24 cellular contexts compared by ENCODE assay signal in genomic region chr7:44771358-44771757, GRCh38. TPM values are rescaled to one million over a fixed set of nuclear protein-coding genes. Genes with fewer than 3 reads are reported as not detected.
DNase-seq lines count a peak whose midpoint lies in the region; ATAC-seq, FAIRE-seq and TF ChIP-seq lines count a peak whose summit lies in the region.
"Had no signal": no experiment of that assay in that cellular context is flagged by ENCODE, and none has a peak within 500 bp of the region (broad histone marks: within the 10 kb centered on the region; RNA-seq: fewer than 3 reads in every experiment).

No MANE protein-coding gene starts in this region.

- H3K36me3 Mint-ChIP-seq in natural killer cell (no peaks in the 10 kb centered on the region), naive B cell (no peaks in the 10 kb centered on the region)
- H3K36me3 Mint-ChIP-seq in natural killer cell treated with Interleukin-12 subunit alpha and Interleukin-12 subunit beta and Interleukin-15 and Interleukin-18, amount 100 ng/mL, for 72 hours = peaks cover 8% of the 10 kb centered on the region

- SMC1A ChIA-PET in GM12878 (lab: Charles Lee; ENCODE audit: uncharacterized antibody, unreplicated experiment) = interaction anchor here (1.0 to 1.8 kb wide), 7 partner anchors 9 to 140 kb away, joined by 3 to 6 read pairs (median 4); partner anchors contain the start of gene H2AZ2

- DNase-seq in natural killer cell (no peak), GM12878 (ENCODE audit: low read depth, low spot score) (no peak), naive B cell (no peak), anterior cingulate cortex (lab: John Stamatoyannopoulos, UW) (no peak), NCI-H1092 (lab: John Stamatoyannopoulos, UW) (no peak)
- no peak for DNase-seq in natural killer cell treated with Interleukin-12 subunit alpha and Interleukin-12 subunit beta and Interleukin-15 and Interleukin-18, amount 100 ng/mL, for 72 hours (ENCODE audit: low spot score)
- DNase-seq: activated CD8-positive, alpha-beta T cell treated with anti-CD3 and anti-CD28 coated beads for 36 hours; activated naive CD4-positive, alpha-beta T cell treated with anti-CD3 and anti-CD28 coated beads, Interleukin-2, amount 10 ng/mL, durations not matched to agents 7 days and 5 days; activated T-cell treated with anti-CD3 and anti-CD28 coated beads, Interleukin-2, amount 50 U/mL, for 1 hour; brain microvascular endothelial cell; colonic mucosa; GOT3; NCI-H1105 treated with DMSO at 0.1 percent for 48 hours; NCI-H2107; NCI-H526 treated with DMSO at 0.1 percent for 48 hours; psoas muscle; Right ventricle myocardium superior; T-helper 2 cell had no signal

- no peaks in the 10 kb centered on the region for H3K27me3 ChIP-seq in GM12878 (replicated peaks in 1 of 2; ENCODE audit: control insufficient read depth in 2 of 2, insufficient read depth in 2 of 2, low read length in 1 of 2)
- H3K27me3 ChIP-seq: brain microvascular endothelial cell, colonic mucosa, hepatocyte, suprapubic skin had no signal

- no peaks in the 10 kb centered on the region for H3K79me2 ChIP-seq in GM12878 (ENCODE audit: control insufficient read depth, insufficient read depth, low read length)
- H3K79me2 ChIP-seq: hepatocyte had no signal

- TF ChIP-seq CTCF in natural killer cell (IDR thresholded peaks at IDR 0.05) (no peak), GM12878 (IDR thresholded peaks at IDR 0.05 in 2 of 3, conservative IDR thresholded peaks at IDR 0.05 in 1 of 3; ENCODE audit: control insufficient read depth in 2 of 3, extremely low read depth in 1 of 3, insufficient read depth in 1 of 3, low read depth in 3 of 3, low read length in 3 of 3) (no peak)

- no peak overlapping the region for H3K9ac ChIP-seq in GM12878 (ENCODE audit: control insufficient read depth, insufficient read depth, low read length)

- BruUV-seq in GM12878 (replicated peaks; lab: Mats Ljungman, UMichigan) = TSS peak; percentile 26

- H3K4me3 ChIP-seq in GM12878 = no peak overlapping the region
- H3K4me3 ChIP-seq: colonic mucosa, hepatocyte, lung, psoas muscle, suprapubic skin had no signal

- RAD21 ChIA-PET in GM12878 (lab: Charles Lee; ENCODE audit: unreplicated experiment) = interaction anchor here (0.5 to 4.1 kb wide), 3 partner anchors 19 to 157 kb away, joined by 3 to 40 read pairs (median 3); no protein-coding TSS in a partner anchor

- H3K27ac Mint-ChIP-seq in natural killer cell = peak overlapping the region in 1 of 2 donors; percentile 93
- H3K27ac Mint-ChIP-seq in natural killer cell treated with Interleukin-12 subunit alpha and Interleukin-12 subunit beta and Interleukin-15 and Interleukin-18, amount 100 ng/mL, for 72 hours = no peak overlapping the region
- peak overlapping the region; percentile 68 to 97 (median 88) for H3K27ac Mint-ChIP-seq in naive B cell
- H3K27ac Mint-ChIP-seq: activated CD8-positive, alpha-beta T cell treated with anti-CD3 and anti-CD28 coated beads for 36 hours; activated naive CD4-positive, alpha-beta T cell treated with anti-CD3 and anti-CD28 coated beads, Interleukin-2, amount 10 ng/mL, durations not matched to agents 7 days and 5 days had no signal

- H3K4me1 ChIP-seq in GM12878 (ENCODE audit: control insufficient read depth, insufficient read depth, low read length) = peaks cover 36% of the 10 kb centered on the region

- no peak overlapping the region for H3K27ac ChIP-seq in GM12878 (ENCODE audit: control insufficient read depth, insufficient read depth)
- H3K27ac ChIP-seq: brain microvascular endothelial cell, colonic mucosa, hepatocyte, psoas muscle, VCaP had no signal

- peak overlapping the region; percentile 55 for H3K4me3 Mint-ChIP-seq in natural killer cell
- no peak overlapping the region for H3K4me3 Mint-ChIP-seq in natural killer cell treated with Interleukin-12 subunit alpha and Interleukin-12 subunit beta and Interleukin-15 and Interleukin-18, amount 100 ng/mL, for 72 hours
- H3K4me3 Mint-ChIP-seq in naive B cell = peak overlapping the region in 1 of 8 donors; percentile 18
- H3K4me3 Mint-ChIP-seq: activated CD8-positive, alpha-beta T cell treated with anti-CD3 and anti-CD28 coated beads for 36 hours; activated naive CD4-positive, alpha-beta T cell treated with anti-CD3 and anti-CD28 coated beads, Interleukin-2, amount 10 ng/mL, durations not matched to agents 7 days and 5 days had no signal

- TF ChIP-seq EP300 in GM12878 (IDR thresholded peaks at IDR 0.05; ENCODE audit: borderline replicate concordance in 1 of 2, control insufficient read depth in 1 of 2, low read depth in 2 of 2, low read length in 2 of 2) = no peak

- intact Hi-C loops in natural killer cell (cut with micrococcal nuclease) = no loop called here
- intact Hi-C loops in GM12878 (cut with micrococcal nuclease; ENCODE audit: unreplicated experiment) = no loop called here

- H3K4me2 ChIP-seq in GM12878 (ENCODE audit: control insufficient read depth, insufficient read depth) = no peak overlapping the region
- H3K4me2 ChIP-seq: hepatocyte had no signal

- H3K27me3 Mint-ChIP-seq in natural killer cell (ENCODE audit: low read depth in 2 of 2) (peaks cover 2 to 7% of the 10 kb centered on the region in 2 donors), naive B cell (no peaks in the 10 kb centered on the region)
- peaks cover 0 to 5% of the 10 kb centered on the region in 2 donors for H3K27me3 Mint-ChIP-seq in natural killer cell treated with Interleukin-12 subunit alpha and Interleukin-12 subunit beta and Interleukin-15 and Interleukin-18, amount 100 ng/mL, for 72 hours
- H3K27me3 Mint-ChIP-seq: activated CD8-positive, alpha-beta T cell treated with anti-CD3 and anti-CD28 coated beads for 36 hours had no signal

- POLR2A ChIA-PET in GM12878 (lab: Charles Lee) = interaction anchor here (1.0 kb wide), 1 partner anchor 21 kb away, joined by 3 read pairs; no protein-coding TSS in a partner anchor

- peaks cover 43 to 46% of the 10 kb centered on the region in 2 donors for H3K4me1 Mint-ChIP-seq in natural killer cell
- peaks cover 38 to 41% of the 10 kb centered on the region in 2 donors for H3K4me1 Mint-ChIP-seq in natural killer cell treated with Interleukin-12 subunit alpha and Interleukin-12 subunit beta and Interleukin-15 and Interleukin-18, amount 100 ng/mL, for 72 hours (ENCODE audit: low read depth in 2 of 2)
- peaks cover 40 to 48% (median 45%) of the 10 kb centered on the region in 3 donors for H3K4me1 Mint-ChIP-seq in naive B cell

- ATAC-seq in natural killer cell (no peak), GM12878 (no peak), naive B cell (ENCODE audit: low read depth in 2 of 2) (no peak), HG03520 (IDR thresholded peaks at IDR 0.05; ENCODE audit: unreplicated experiment) (no peak)
- no peak for ATAC-seq in natural killer cell treated with Interleukin-12 subunit alpha and Interleukin-12 subunit beta and Interleukin-15 and Interleukin-18, amount 100 ng/mL, for 72 hours
- ATAC-seq: activated CD8-positive, alpha-beta T cell treated with anti-CD3 and anti-CD28 coated beads for 36 hours; psoas muscle had no signal

- peak; percentile 57; the same call in 1 of the 2 replicates for TF ChIP-seq POLR2A in GM12878 (IDR thresholded peaks at IDR 0.05; ENCODE audit: low read depth, low read length)

- FAIRE-seq in GM12878 (lab: Jason Lieb, UNC) = no peak
- FAIRE-seq: keratinocyte had no signal

- H4K20me1 ChIP-seq in GM12878 (ENCODE audit: control insufficient read depth, insufficient read depth) = no peaks in the 10 kb centered on the region

- CTCF ChIA-PET in GM12878 (lab: Yijun Ruan, JAX) = interaction anchor here (1.1 to 1.7 kb wide), 2 partner anchors 21 to 27 kb away, joined by 4 read pairs; no protein-coding TSS in a partner anchor

- WGBS in GM12878 (ENCODE audit: insufficient coverage, insufficient replicate concordance, low lambda C conversion rate, missing lambda C conversion rate) = 81% methylated on average over 3 of the region's 3 CpGs

- TF ChIP-seq RAD21 in GM12878 (IDR thresholded peaks at IDR 0.05; ENCODE audit: insufficient read depth, low read depth, low read length) = no peak

- no peak overlapping the region for H2AFZ ChIP-seq in GM12878 (ENCODE audit: control insufficient read depth, low read depth, low read length)
- H2AFZ ChIP-seq: hepatocyte had no signal

- H3K36me3 ChIP-seq in GM12878 (ENCODE audit: control insufficient read depth in 2 of 2, insufficient read depth in 2 of 2, low read length in 1 of 2) = peaks cover 6 to 13% of the 10 kb centered on the region in 2 experiments; a peak in 3 of 4 replicates
- H3K36me3 ChIP-seq: colonic mucosa had no signal

- in situ Hi-C loops in GM12878 (cut with MboI) = no loop called here

- H3K9me3 ChIP-seq in GM12878 (replicated peaks; ENCODE audit: control insufficient read depth, insufficient read depth, low read length) = no peaks in the 10 kb centered on the region; the same call in 2 of the 3 replicates
- H3K9me3 ChIP-seq: colonic mucosa, psoas muscle, suprapubic skin had no signal

- H3K9me3 Mint-ChIP-seq in natural killer cell (no peaks in the 10 kb centered on the region), naive B cell (no peaks in the 10 kb centered on the region)
- H3K9me3 Mint-ChIP-seq in natural killer cell treated with Interleukin-12 subunit alpha and Interleukin-12 subunit beta and Interleukin-15 and Interleukin-18, amount 100 ng/mL, for 72 hours = no peaks in the 10 kb centered on the region
- H3K9me3 Mint-ChIP-seq: activated CD8-positive, alpha-beta T cell treated with anti-CD3 and anti-CD28 coated beads for 36 hours; activated naive CD4-positive, alpha-beta T cell treated with anti-CD3 and anti-CD28 coated beads, Interleukin-2, amount 10 ng/mL, durations not matched to agents 7 days and 5 days had no signal

RNA-seq across cellular contexts. Expression of gene ZMIZ2, which starts 22.7 kb away (rescaled TPM):
- total RNA-seq in natural killer cell (100 to 1,000 TPM; 152 to 170 (median 167) TPM), GM12878 (2014; rRNA removed) (22.4 and 23.9 TPM in 2 replicates), GM12878 (2014; rRNA removed; fragmentation: Illumina TruSeq; extraction: Trizol) (12.6 and 13.4 TPM in 2 replicates), GM12878 (2021) (127 and 158 TPM in 2 replicates)
- 100 to 1,000 TPM; 108 to 133 TPM for total RNA-seq in natural killer cell treated with Interleukin-12 subunit alpha and Interleukin-12 subunit beta and Interleukin-15 and Interleukin-18, amount 100 ng/mL, for 72 hours
- 287 and 327 TPM in 2 replicates for total RNA-seq in GM12878 (2013; cell fraction: nucleolus; rRNA removed)
- polyA plus RNA-seq in GM12878 (2011; ENCODE audit: low read depth) = 73.8 TPM
- polyA plus RNA-seq in GM12878 (2011; rRNA removed) (9.9 and 20.5 TPM in 2 replicates), GM12878 (2014; fragmentation: Illumina TruSeq; extraction: Trizol) (20.0 and 47.0 TPM in 2 replicates), GM12878 (2014; fragmentation: Nextera tagmentation; extraction: Ambion mirVana) (1 to 10 TPM in 1 of 2 experiments, under 1 TPM in 1; 0.71 to 1.5 TPM), GM12878 (2014; rRNA removed) (68.1 and 79.0 TPM in 2 replicates), GM12878 (2016; fragmentation: Nextera tagmentation; extraction: Ambion mirVana) (1 to 10 TPM; 6.8 to 7.5 TPM), naive B cell (ENCODE audit: low read depth in 6 of 6) (10 to 100 TPM in 5 of 6 donors, 1 to 10 TPM in 1; 5.8 to 22.8 (median 13.4) TPM)
- 13.0 and 19.1 TPM in 2 replicates for polyA plus RNA-seq in GM12878 (2011; cell fraction: cytosol; rRNA removed)
- polyA plus RNA-seq in GM12878 (2011; cell fraction: nucleus; rRNA removed) = 376 and 416 TPM in 2 replicates
- polyA plus RNA-seq in GM12878 (2012) = 90.6 and 196 TPM in 2 replicates
- polyA minus RNA-seq in GM12878 (2011; rRNA and poly(A)+ RNA removed) = 28.2 and 51.1 TPM in 2 replicates
- 16.3 and 17.5 TPM in 2 replicates for polyA minus RNA-seq in GM12878 (2011; cell fraction: cytosol; rRNA and poly(A)+ RNA removed)
- polyA minus RNA-seq in GM12878 (2011; cell fraction: nucleus; rRNA and poly(A)+ RNA removed) = 87.9 and 145 TPM in 2 replicates

RNA-seq across cellular contexts. Expression of gene PPIA, which starts 25.1 kb away (rescaled TPM):
- 100 to 1,000 TPM; 701 to 727 (median 718) TPM for total RNA-seq in natural killer cell
- 1,000 to 10,000 TPM; 1,523 to 1,782 TPM for total RNA-seq in natural killer cell treated with Interleukin-12 subunit alpha and Interleukin-12 subunit beta and Interleukin-15 and Interleukin-18, amount 100 ng/mL, for 72 hours
- total RNA-seq in GM12878 (2013; cell fraction: nucleolus; rRNA removed) = 199 and 207 TPM in 2 replicates
- total RNA-seq in GM12878 (2014; rRNA removed) = 4,456 and 4,588 TPM in 2 replicates
- 4,167 and 4,257 TPM in 2 replicates for total RNA-seq in GM12878 (2014; rRNA removed; fragmentation: Illumina TruSeq; extraction: Trizol)
- total RNA-seq in GM12878 (2021) = 2,712 and 2,761 TPM in 2 replicates
- 2,354 TPM for polyA plus RNA-seq in GM12878 (2011; ENCODE audit: low read depth)
- polyA plus RNA-seq in GM12878 (2011; rRNA removed) = 5,180 and 5,731 TPM in 2 replicates
- polyA plus RNA-seq in GM12878 (2011; cell fraction: cytosol; rRNA removed) = 5,694 and 5,820 TPM in 2 replicates
- polyA plus RNA-seq in GM12878 (2011; cell fraction: nucleus; rRNA removed) = 2,120 and 2,526 TPM in 2 replicates
- polyA plus RNA-seq in GM12878 (2012) = 2,415 and 3,182 TPM in 2 replicates
- polyA plus RNA-seq in GM12878 (2014; fragmentation: Illumina TruSeq; extraction: Trizol) = 7,982 and 8,071 TPM in 2 replicates
- polyA plus RNA-seq in GM12878 (2014; fragmentation: Nextera tagmentation; extraction: Ambion mirVana) = 1,000 to 10,000 TPM; 4,393 to 4,550 TPM
- 5,467 and 5,874 TPM in 2 replicates for polyA plus RNA-seq in GM12878 (2014; rRNA removed)
- polyA plus RNA-seq in GM12878 (2016; fragmentation: Nextera tagmentation; extraction: Ambion mirVana) = 1,000 to 10,000 TPM; 5,978 to 5,991 TPM
- polyA minus RNA-seq in GM12878 (2011; rRNA and poly(A)+ RNA removed) = 2,105 and 2,245 TPM in 2 replicates
- 516 and 593 TPM in 2 replicates for polyA minus RNA-seq in GM12878 (2011; cell fraction: cytosol; rRNA and poly(A)+ RNA removed)
- polyA minus RNA-seq in GM12878 (2011; cell fraction: nucleus; rRNA and poly(A)+ RNA removed) = 234 and 319 TPM in 2 replicates
- 1,000 to 10,000 TPM; 2,925 to 4,431 (median 4,097) TPM for polyA plus RNA-seq in naive B cell (ENCODE audit: low read depth in 6 of 6)

Comparison
In these comparisons a context has a peak if more than half of its experiments do, and no peak if none do; other contexts are left out.
1. H3K27ac Mint-ChIP-seq: peak in naive B cell (6 of 6); none in natural killer cell treated with Interleukin-12 subunit alpha and Interleukin-12 subunit beta and Interleukin-15 and Interleukin-18, amount 100 ng/mL, for 72 hours (0 of 2).